8 cellular contexts compared by ENCODE assay signal in the genomic region with DNA sequence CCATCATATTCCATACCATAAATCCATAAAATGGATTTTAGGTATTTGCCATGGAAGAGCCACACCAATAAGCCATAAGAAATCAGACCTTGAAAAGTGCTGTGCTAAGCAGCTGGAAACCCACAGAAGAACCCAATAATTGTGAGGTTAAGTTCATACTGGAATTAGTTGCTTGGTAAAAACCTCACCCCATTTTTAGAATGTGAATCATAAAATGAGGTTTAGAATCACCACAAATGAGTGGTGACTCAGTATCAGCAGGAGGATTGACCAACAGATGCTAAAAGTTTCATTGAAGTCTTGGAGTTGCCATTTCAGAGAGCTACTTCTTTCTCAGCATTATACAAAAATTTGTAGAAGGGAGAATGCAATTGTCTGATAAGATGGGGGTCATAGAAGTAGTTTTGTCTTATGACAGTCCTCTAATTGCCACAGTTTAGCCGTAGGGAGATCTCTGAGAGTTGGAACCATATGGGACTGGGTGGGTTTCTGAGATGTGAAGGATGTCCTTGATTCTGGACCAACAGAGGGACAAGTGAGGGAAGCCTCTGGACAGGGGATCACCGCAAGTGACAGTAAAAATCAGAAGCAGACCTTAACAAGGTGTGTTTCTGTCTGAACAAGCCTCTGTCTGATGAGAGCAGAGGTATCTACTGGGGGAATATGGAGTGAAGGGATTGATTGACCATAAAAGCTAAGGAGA. TPM values are rescaled to one million over a fixed set of nuclear protein-coding genes. Genes with fewer than 3 reads are reported as not detected.
A peak's percentile ranks its signal among the peaks of the same experiment; 100 is the strongest.
DNase-seq lines count a peak whose midpoint lies in the region; ATAC-seq and TF ChIP-seq lines count a peak whose summit lies in the region.

No MANE protein-coding gene starts in this region.

- H3K27me3 Mint-ChIP-seq in activated naive CD8-positive, alpha-beta T cell treated with anti-CD3 and anti-CD28 coated beads, Interleukin-2, amount 50 U/mL, for 24 hours, result peaks cover 21% of the 10 kb centered on the region

- DNase-seq in GM12865 (ENCODE audit: low read depth), result peak; percentile 18
- no peak for DNase-seq in activated naive CD8-positive, alpha-beta T cell treated with anti-CD3 and anti-CD28 coated beads, Interleukin-2, amount 50 U/mL, for 24 hours
- DNase-seq in omental fat pad (ENCODE audit: low spot score), result no peak
- no peak for DNase-seq in occipital lobe (lab: John Stamatoyannopoulos, UW)
- DNase-seq in NCI-H1694 treated with DMSO at 0.1 percent for 48 hours (lab: John Stamatoyannopoulos, UW), result no peak
- no peak for DNase-seq in NCI-H748 treated with DMSO at 0.1 percent for 48 hours (lab: John Stamatoyannopoulos, UW)
- DNase-seq in NCI-H526 treated with DMSO at 0.1 percent for 48 hours (lab: John Stamatoyannopoulos, UW), result no peak

- H3K4me3 Mint-ChIP-seq in activated naive CD8-positive, alpha-beta T cell treated with anti-CD3 and anti-CD28 coated beads, Interleukin-2, amount 50 U/mL, for 24 hours, result no peak overlapping the region

- no peak for TF ChIP-seq CTCF in GM12865 (IDR thresholded peaks at IDR 0.05; ENCODE audit: insufficient read depth, low read depth, low read length, missing control alignments)
- no peak for TF ChIP-seq CTCF in omental fat pad (IDR thresholded peaks at IDR 0.05)

- no peaks in the 10 kb centered on the region for H3K36me3 Mint-ChIP-seq in activated naive CD8-positive, alpha-beta T cell treated with anti-CD3 and anti-CD28 coated beads, Interleukin-2, amount 50 U/mL, for 24 hours (ENCODE audit: low read depth)

- H3K9me3 Mint-ChIP-seq in activated naive CD8-positive, alpha-beta T cell treated with anti-CD3 and anti-CD28 coated beads, Interleukin-2, amount 50 U/mL, for 24 hours, result peaks cover 4% of the 10 kb centered on the region

- ATAC-seq in HG02981 (IDR thresholded peaks at IDR 0.05; ENCODE audit: unreplicated experiment) (peak; percentile 58), omental fat pad (ENCODE audit: low FRiP score) (peak; percentile 66)
- ATAC-seq in activated naive CD8-positive, alpha-beta T cell treated with anti-CD3 and anti-CD28 coated beads, Interleukin-2, amount 50 U/mL, for 24 hours, result peak; percentile 42

- H3K4me3 ChIP-seq in GM12865 (ENCODE audit: low read depth, low read length), result no peak overlapping the region

- H3K27ac Mint-ChIP-seq in activated naive CD8-positive, alpha-beta T cell treated with anti-CD3 and anti-CD28 coated beads, Interleukin-2, amount 50 U/mL, for 24 hours, result no peak overlapping the region

- peaks cover 22% of the 10 kb centered on the region for H3K4me1 Mint-ChIP-seq in activated naive CD8-positive, alpha-beta T cell treated with anti-CD3 and anti-CD28 coated beads, Interleukin-2, amount 50 U/mL, for 24 hours

RNA-seq across cellular contexts. Expression of gene STON2, which starts 1.4 kb away (rescaled TPM):
- total RNA-seq in omental fat pad (10 to 100 TPM in 3 of 4 donors, 1 to 10 TPM in 1; 8.0 to 31.4 (median 18.6) TPM), occipital lobe (38.8 TPM)
